15 cellular contexts compared by ENCODE assay signal in genomic region chr6:165920896-165921671, GRCh38.
DNase-seq lines count a peak whose midpoint lies in the region; ATAC-seq and TF ChIP-seq lines count a peak whose summit lies in the region.
"Had no signal": no experiment of that assay in that cellular context is flagged by ENCODE, and none has a peak within 500 bp of the region (broad histone marks: within the 10 kb centered on the region; RNA-seq: fewer than 3 reads in every experiment).

No MANE protein-coding gene starts in this region.

- dilution Hi-C loops in IMR-90 (cut with HindIII; ENCODE audit: low sequenced_read_pairs, unreplicated experiment): no loop called here

- H4K20me1 ChIP-seq in IMR-90 (ENCODE audit: insufficient read depth, low read length): no peaks in the 10 kb centered on the region; the same call in 1 of the 2 replicates
- H4K20me1 ChIP-seq: BLaER1 treated with 17β-estradiol and CSF1 and Interleukin-3, amounts not matched to agents 10 nM and 100 nM had no signal

- peaks cover 9% of the 10 kb centered on the region for H3K36me3 ChIP-seq in IMR-90 (ENCODE audit: control insufficient read depth, insufficient read depth, low read length)
- H3K36me3 ChIP-seq: BLaER1 treated with 17β-estradiol and CSF1 and Interleukin-3, amounts not matched to agents 10 nM and 100 nM; SJCRH30 had no signal

- WGBS in IMR-90 (ENCODE audit: extremely low coverage in 2 of 2, insufficient read length in 1 of 2), 2 experiments: no CpG with 5 or more reads among the region's 4 CpGs

- H3K18ac ChIP-seq in IMR-90 (ENCODE audit: low read depth, low read length): no peak overlapping the region; the same call in 1 of the 2 replicates

- peak overlapping the region; percentile 21 for H2BK5ac ChIP-seq in IMR-90 (ENCODE audit: low read depth, low read length, poor library complexity, severe bottlenecking)

- no peak overlapping the region for H3K4ac ChIP-seq in IMR-90 (ENCODE audit: low read depth, low read length)

- no peak overlapping the region for H3K56ac ChIP-seq in IMR-90 (ENCODE audit: extremely low read depth, insufficient read depth, low read length)

- TF ChIP-seq CTCF in Calu3 (IDR thresholded peaks at IDR 0.05; ENCODE audit: unreplicated experiment): no peak
- no peak for TF ChIP-seq CTCF in IMR-90 (conservative IDR thresholded peaks at IDR 0.05; ENCODE audit: low read depth, low read length)
- no peak for TF ChIP-seq CTCF in cardiac fibroblast (IDR thresholded peaks at IDR 0.05; ENCODE audit: low read depth, low read length)

- peaks cover 21% of the 10 kb centered on the region for H3K4me1 Mint-ChIP-seq in Calu3 (ENCODE audit: low read depth, unreplicated experiment)
- no peaks in the 10 kb centered on the region for H3K4me1 Mint-ChIP-seq in stimulated activated effector memory CD8-positive, alpha-beta T cell treated with anti-CD3 and anti-CD28 coated beads, Interleukin-12 subunit alpha, Interleukin-12 subunit beta, amount 100 ng/mL, for 72 hours
- H3K4me1 Mint-ChIP-seq: CD8-positive, alpha-beta memory T cell had no signal

- H2AK9ac ChIP-seq in IMR-90 (replicated peaks; ENCODE audit: low read depth, low read length, poor library complexity): no peak overlapping the region

- H2BK120ac ChIP-seq in IMR-90 (ENCODE audit: low read depth, low read length): no peak overlapping the region

- H3K23ac ChIP-seq in IMR-90 (ENCODE audit: low read depth, low read length): no peak overlapping the region

- ATAC-seq in IMR-90 (ENCODE audit: low read depth) (peak; percentile 44), HG03442 (IDR thresholded peaks at IDR 0.05; ENCODE audit: unreplicated experiment) (no peak)
- no peak for ATAC-seq in stimulated activated effector memory CD8-positive, alpha-beta T cell treated with anti-CD3 and anti-CD28 coated beads, Interleukin-12 subunit alpha, Interleukin-12 subunit beta, amount 100 ng/mL, for 72 hours

- no peak overlapping the region; the same call in 1 of the 2 replicates for H2BK20ac ChIP-seq in IMR-90 (ENCODE audit: low read depth, low read length)

- H3K9me3 Mint-ChIP-seq in Calu3 (ENCODE audit: low read depth, unreplicated experiment): peaks cover 3% of the 10 kb centered on the region
- no peaks in the 10 kb centered on the region for H3K9me3 Mint-ChIP-seq in stimulated activated effector memory CD8-positive, alpha-beta T cell treated with anti-CD3 and anti-CD28 coated beads, Interleukin-12 subunit alpha, Interleukin-12 subunit beta, amount 100 ng/mL, for 72 hours
- H3K9me3 Mint-ChIP-seq: H9 had no signal

- peak overlapping the region; percentile 48 for H3K27ac ChIP-seq in IMR-90 (ENCODE audit: insufficient read depth, low read length)
- H3K27ac ChIP-seq: BLaER1 treated with 17β-estradiol and CSF1 and Interleukin-3, amounts not matched to agents 10 nM and 100 nM; SJCRH30 had no signal

- H3K4me3 ChIP-seq in IMR-90 (ENCODE audit: insufficient read depth, low read depth, low read length) (no peak overlapping the region), cardiac fibroblast (replicated peaks in 1 of 2; ENCODE audit: low read depth in 2 of 2, low read length in 2 of 2) (no peak overlapping the region)
- H3K4me3 ChIP-seq: BLaER1 treated with 17β-estradiol and CSF1 and Interleukin-3, amounts not matched to agents 10 nM and 100 nM; SJCRH30 had no signal

- intact Hi-C loops in Calu3 (cut with micrococcal nuclease; ENCODE audit: unreplicated experiment) (no loop called here), IMR-90 (cut with micrococcal nuclease) (loop anchor here (1.0 kb wide), 1 partner anchor 11 kb away; no protein-coding TSS in a partner anchor)

- no TSS peak for BruUV-seq in Calu3 (replicated peaks; lab: Mats Ljungman, UMichigan)
- BruUV-seq in IMR-90 (replicated peaks; lab: Mats Ljungman, UMichigan): no TSS peak

- POLR2A ChIA-PET in IMR-90 (lab: Charles Lee; ENCODE audit: unreplicated experiment): no interaction called here

- no peaks in the 10 kb centered on the region for H3K27me3 ChIP-seq in IMR-90 (ENCODE audit: control insufficient read depth, insufficient read depth, low read length)
- H3K27me3 ChIP-seq: BLaER1 treated with 17β-estradiol and CSF1 and Interleukin-3, amounts not matched to agents 10 nM and 100 nM; SJCRH30 had no signal

- peak overlapping the region; percentile 2; the same call in 1 of the 2 replicates for H4K91ac ChIP-seq in IMR-90 (ENCODE audit: insufficient read depth, low read depth, low read length)

- H3K27ac Mint-ChIP-seq in Calu3 (ENCODE audit: unreplicated experiment): peak overlapping the region; percentile 4
- H3K27ac Mint-ChIP-seq in stimulated activated effector memory CD8-positive, alpha-beta T cell treated with anti-CD3 and anti-CD28 coated beads, Interleukin-12 subunit alpha, Interleukin-12 subunit beta, amount 100 ng/mL, for 72 hours: no peak overlapping the region
- H3K27ac Mint-ChIP-seq: H9 had no signal

- DNase-seq in Calu3 (no peak), IMR-90 (peak; percentile 72), cardiac fibroblast (ENCODE audit: low read depth in 2 of 2) (peak; percentile 31 to 60), smooth muscle cell of the brain vasculature (ENCODE audit: low read depth, low spot score) (peak; percentile 15), T-helper 9 cell (no peak)
- no peak for DNase-seq in stimulated activated effector memory CD8-positive, alpha-beta T cell treated with anti-CD3 and anti-CD28 coated beads, Interleukin-12 subunit alpha, Interleukin-12 subunit beta, amount 100 ng/mL, for 72 hours (ENCODE audit: low spot score in 2 of 2)
- DNase-seq: CD8-positive, alpha-beta memory T cell; H9; NCI-H1417 treated with DMSO at 0.1 percent for 48 hours; NCI-H2029; NCI-H2171; NCI-H774; SJCRH30 had no signal

- H3K36me3 Mint-ChIP-seq in Calu3 (ENCODE audit: insufficient read depth, unreplicated experiment): no peaks in the 10 kb centered on the region
- H3K36me3 Mint-ChIP-seq in stimulated activated effector memory CD8-positive, alpha-beta T cell treated with anti-CD3 and anti-CD28 coated beads, Interleukin-12 subunit alpha, Interleukin-12 subunit beta, amount 100 ng/mL, for 72 hours: no peaks in the 10 kb centered on the region
- H3K36me3 Mint-ChIP-seq: CD8-positive, alpha-beta memory T cell had no signal

- no peak for TF ChIP-seq POLR2A in IMR-90 (IDR thresholded peaks at IDR 0.05; ENCODE audit: low read depth, low read length)

- H3K27me3 Mint-ChIP-seq in Calu3 (ENCODE audit: unreplicated experiment): peaks cover 13% of the 10 kb centered on the region

- H2BK15ac ChIP-seq in IMR-90 (ENCODE audit: low read depth, low read length): no peak overlapping the region

- CTCF ChIA-PET in Calu3 (lab: Charles Lee): no interaction called here
- CTCF ChIA-PET in IMR-90 (lab: Yijun Ruan, JAX): no interaction called here

- TF ChIP-seq RAD21 in IMR-90 (IDR thresholded peaks at IDR 0.05; ENCODE audit: low read length): no peak

- H3K4me2 ChIP-seq in IMR-90 (ENCODE audit: low read depth, low read length): no peak overlapping the region
- H3K4me2 ChIP-seq: BLaER1 treated with 17β-estradiol and CSF1 and Interleukin-3, amounts not matched to agents 10 nM and 100 nM had no signal

- no peaks in the 10 kb centered on the region for H3K9me3 ChIP-seq in IMR-90 (ENCODE audit: control insufficient read depth, insufficient read depth, low read length)
- H3K9me3 ChIP-seq: BLaER1 treated with 17β-estradiol and CSF1 and Interleukin-3, amounts not matched to agents 10 nM and 100 nM; SJCRH30 had no signal

- H3K14ac ChIP-seq in IMR-90 (replicated peaks; ENCODE audit: low read depth, low read length): peak overlapping the region; percentile 14; the same call in 1 of the 2 replicates

- no peak overlapping the region for H4K8ac ChIP-seq in IMR-90 (ENCODE audit: low read depth in 2 of 2, low read length in 2 of 2)

- no peak overlapping the region for H4K5ac ChIP-seq in IMR-90 (ENCODE audit: low read depth, low read length)

- peaks cover 17% of the 10 kb centered on the region for H3K4me1 ChIP-seq in IMR-90 (ENCODE audit: control insufficient read depth, insufficient read depth, low read length)
- H3K4me1 ChIP-seq: BLaER1 treated with 17β-estradiol and CSF1 and Interleukin-3, amounts not matched to agents 10 nM and 100 nM had no signal

- in situ Hi-C loops in IMR-90 (cut with MboI; ENCODE audit: low sequenced_read_pairs): no loop called here

- H3K9me1 ChIP-seq in IMR-90 (ENCODE audit: insufficient read depth, low read length): peaks cover 4% of the 10 kb centered on the region; the same call in 1 of the 2 replicates

- no peak overlapping the region for H2AFZ ChIP-seq in IMR-90 (replicated peaks; ENCODE audit: low read length, poor library complexity)

- no peak overlapping the region for H3K9ac ChIP-seq in IMR-90 (ENCODE audit: low read depth, low read length)
- H3K9ac ChIP-seq: BLaER1 treated with 17β-estradiol and CSF1 and Interleukin-3, amounts not matched to agents 10 nM and 100 nM had no signal

- H3K79me1 ChIP-seq in IMR-90 (ENCODE audit: low read depth in 1 of 2, low read length in 2 of 2): peaks cover 0 to 4% of the 10 kb centered on the region in 2 experiments; a peak in 1 of 4 replicates

- peak overlapping the region; percentile 35; the same call in 1 of the 2 replicates for H2AK5ac ChIP-seq in IMR-90 (ENCODE audit: low read depth, low read length)

- H3K4me3 Mint-ChIP-seq in Calu3 (ENCODE audit: low read depth, unreplicated experiment): no peak overlapping the region
- H3K4me3 Mint-ChIP-seq in stimulated activated effector memory CD8-positive, alpha-beta T cell treated with anti-CD3 and anti-CD28 coated beads, Interleukin-12 subunit alpha, Interleukin-12 subunit beta, amount 100 ng/mL, for 72 hours: no peak overlapping the region
- H3K4me3 Mint-ChIP-seq: CD8-positive, alpha-beta memory T cell; H9 had no signal

TF ChIP-seq in IMR-90, 13 proteins besides CTCF, POLR2A, EP300 and RAD21 (continues in another document):
- no peak for TF ChIP-seq CHD1 (IDR thresholded peaks at IDR 0.05; ENCODE audit: low read depth, low read length)
- TF ChIP-seq RFX5 (IDR thresholded peaks at IDR 0.05; ENCODE audit: low read depth, low read length): no peak
- no peak for TF ChIP-seq BHLHE40 (IDR thresholded peaks at IDR 0.05; ENCODE audit: low read depth, low read length)
- TF ChIP-seq USF2 (IDR thresholded peaks at IDR 0.05; ENCODE audit: low read depth, low read length): no peak
- TF ChIP-seq FOS (IDR thresholded peaks at IDR 0.05; ENCODE audit: low read depth, low read length): no peak
- no peak for TF ChIP-seq NFE2L2 (IDR thresholded peaks at IDR 0.05; ENCODE audit: low read depth, low read length)
- TF ChIP-seq MXI1 (IDR thresholded peaks at IDR 0.05; ENCODE audit: borderline replicate concordance, low read depth, low read length): no peak

Comparison
In these comparisons a context has a peak if more than half of its experiments do, and no peak if none do; other contexts are left out.
1. DNase-seq: peak in IMR-90 (single experiment), cardiac fibroblast (2 of 2) and smooth muscle cell of the brain vasculature (single experiment); none in Calu3 (single experiment), T-helper 9 cell (single experiment) and stimulated activated effector memory CD8-positive, alpha-beta T cell treated with anti-CD3 and anti-CD28 coated beads, Interleukin-12 subunit alpha, Interleukin-12 subunit beta, amount 100 ng/mL, for 72 hours (0 of 2).